In genomic region chr12:108635201-108635996, GRCh38 we compare ENCODE assay signal across 8 cellular contexts. TPM values are rescaled to one million over a fixed set of nuclear protein-coding genes. Genes with fewer than 3 reads are reported as not detected.
DNase-seq lines count a peak whose midpoint lies in the region; ATAC-seq and TF ChIP-seq lines count a peak whose summit lies in the region.

No MANE protein-coding gene starts in this region.

- H3K4me3 ChIP-seq in HEK293 (ENCODE audit: low read depth, low read length): no peak overlapping the region
- H3K4me3 ChIP-seq in Loucy (ENCODE audit: low read length, poor library complexity, severe bottlenecking): peak overlapping the region; percentile 64
- no peak overlapping the region for H3K4me3 ChIP-seq in neuronal stem cell (ENCODE audit: low read length in 2 of 2)

- H3K9me3 ChIP-seq in HEK293 (ENCODE audit: control insufficient read depth, insufficient read depth, low read depth, low read length): no peaks in the 10 kb centered on the region
- no peaks in the 10 kb centered on the region for H3K9me3 ChIP-seq in Loucy (ENCODE audit: insufficient read depth, low read depth, low read length)
- H3K9me3 ChIP-seq in neuronal stem cell (replicated peaks in 1 of 2; ENCODE audit: control insufficient read depth in 2 of 2, insufficient read depth in 1 of 2, low read depth in 1 of 2, low read length in 2 of 2): no peaks in the 10 kb centered on the region

- no peaks in the 10 kb centered on the region for H3K79me1 ChIP-seq in neuronal stem cell (ENCODE audit: low read depth, low read length)

- H4K8ac ChIP-seq in neuronal stem cell (ENCODE audit: low read depth, low read length): no peak overlapping the region

- H3K9ac ChIP-seq in Loucy (ENCODE audit: low read depth, low read length, poor library complexity, severe bottlenecking) (peak overlapping the region; percentile 72), neuronal stem cell (ENCODE audit: low read depth, low read length, poor library complexity) (no peak overlapping the region)

- peak; percentile 41 for DNase-seq in NCI-H82 (lab: John Stamatoyannopoulos, UW)
- no peak for DNase-seq in NCI-H82 treated with DMSO at 0.1 percent for 48 hours (lab: John Stamatoyannopoulos, UW; ENCODE audit: unreplicated experiment)
- no peak for DNase-seq in neuronal stem cell (ENCODE audit: low spot score)
- no peak for DNase-seq in AG20443 (ENCODE audit: low spot score)
- DNase-seq in NCI-H1930 (lab: John Stamatoyannopoulos, UW): no peak

- no peaks in the 10 kb centered on the region for H3K36me3 ChIP-seq in HEK293 (ENCODE audit: control insufficient read depth in 2 of 2, insufficient read depth in 1 of 2, low read length in 2 of 2)
- H3K36me3 ChIP-seq in Loucy (ENCODE audit: insufficient read depth, low read length): no peaks in the 10 kb centered on the region
- H3K36me3 ChIP-seq in neuronal stem cell (replicated peaks in 1 of 2; ENCODE audit: control insufficient read depth in 2 of 2, insufficient read depth in 2 of 2, low read length in 2 of 2): no peaks in the 10 kb centered on the region

- no peak overlapping the region for H2AK5ac ChIP-seq in neuronal stem cell (ENCODE audit: low read depth, low read length)

- H3K4me2 ChIP-seq in Loucy (ENCODE audit: low read depth, low read length, poor library complexity, severe bottlenecking) (peak overlapping the region; percentile 80), neuronal stem cell (ENCODE audit: insufficient read depth, low read length, poor library complexity, severe bottlenecking) (no peak overlapping the region)

- H3K27me3 ChIP-seq in Loucy (ENCODE audit: insufficient read depth, low read length, poor library complexity, severe bottlenecking): no peaks in the 10 kb centered on the region
- no peaks in the 10 kb centered on the region for H3K27me3 ChIP-seq in neuronal stem cell (ENCODE audit: control insufficient read depth in 3 of 3, insufficient read depth in 3 of 3, low read depth in 1 of 3, low read length in 3 of 3)

- H3K4me3 Mint-ChIP-seq in activated T-helper 17 cell treated with anti-CD3 and anti-CD28 coated beads, Interleukin-2, amount 50 U/mL, for 72 hours: peak overlapping the region; percentile 92

- no peak overlapping the region for H3K4ac ChIP-seq in neuronal stem cell (ENCODE audit: low read length)

- H3K4me1 Mint-ChIP-seq in activated T-helper 17 cell treated with anti-CD3 and anti-CD28 coated beads, Interleukin-2, amount 50 U/mL, for 72 hours: peaks cover 27% of the 10 kb centered on the region

- no peak overlapping the region for H2BK12ac ChIP-seq in neuronal stem cell (ENCODE audit: low read length)

- H3F3A ChIP-seq in Loucy (ENCODE audit: low read depth): peaks cover 12% of the 10 kb centered on the region; the same call in 1 of the 2 replicates

- peaks cover 33% of the 10 kb centered on the region for H3K36me3 Mint-ChIP-seq in activated T-helper 17 cell treated with anti-CD3 and anti-CD28 coated beads, Interleukin-2, amount 50 U/mL, for 72 hours (ENCODE audit: low read depth)

- no CpG with 5 or more reads among the region's 15 CpGs for WGBS in neuronal stem cell (ENCODE audit: extremely low coverage in 2 of 2, insufficient read length in 2 of 2, insufficient replicate concordance in 1 of 2), 2 donors

- H3K14ac ChIP-seq in neuronal stem cell (ENCODE audit: low read length): no peak overlapping the region

- no peak overlapping the region for H2BK15ac ChIP-seq in neuronal stem cell (ENCODE audit: low read length)

- H4K20me1 ChIP-seq in Loucy (ENCODE audit: insufficient read depth, low read length, poor library complexity, severe bottlenecking): no peaks in the 10 kb centered on the region

- no peak overlapping the region for H2BK120ac ChIP-seq in neuronal stem cell (ENCODE audit: low read depth, low read length)

- TF ChIP-seq CTCF in HEK293 (tag by site-specific recombination; IDR thresholded peaks at IDR 0.05) (no peak), Loucy (conservative IDR thresholded peaks at IDR 0.05; ENCODE audit: low read length) (no peak)

- H2BK5ac ChIP-seq in neuronal stem cell (ENCODE audit: low read length): no peak overlapping the region

- H3K27ac ChIP-seq in HEK293 (ENCODE audit: extremely low read depth, low read depth, low read length) (no peak overlapping the region), neuronal stem cell (replicated peaks; ENCODE audit: low read length) (no peak overlapping the region)

- POLR2A ChIA-PET in HEK293 (lab: Yijun Ruan, JAX): interaction anchor here (0.6 to 1.4 kb wide), 2 partner anchors 12 to 73 kb away, joined by 4 to 7 read pairs; partner anchors contain the start of gene ISCU

- CTCF ChIA-PET in HEK293 (lab: Yijun Ruan, JAX): interaction anchor here (0.7 to 1.8 kb wide), 3 partner anchors 18 to 168 kb away, joined by 3 to 5 read pairs (median 4); no protein-coding TSS in a partner anchor

- no peaks in the 10 kb centered on the region for H3K9me3 Mint-ChIP-seq in activated T-helper 17 cell treated with anti-CD3 and anti-CD28 coated beads, Interleukin-2, amount 50 U/mL, for 72 hours

- H3K27me3 Mint-ChIP-seq in activated T-helper 17 cell treated with anti-CD3 and anti-CD28 coated beads, Interleukin-2, amount 50 U/mL, for 72 hours: no peaks in the 10 kb centered on the region

- H3K27ac Mint-ChIP-seq in activated T-helper 17 cell treated with anti-CD3 and anti-CD28 coated beads, Interleukin-2, amount 50 U/mL, for 72 hours: peak overlapping the region; percentile 92

- no peaks in the 10 kb centered on the region for H3K9me2 ChIP-seq in Loucy (replicated peaks; ENCODE audit: low read depth, low read length)

- no peak overlapping the region for H3K18ac ChIP-seq in neuronal stem cell (ENCODE audit: low read length)

- peak overlapping the region; percentile 25; the same call in 1 of the 2 replicates for H2AFZ ChIP-seq in Loucy (ENCODE audit: low read length)
- peak overlapping the region; percentile 15 for H2AFZ ChIP-seq in neuronal stem cell (ENCODE audit: low read length)

- ATAC-seq in activated T-helper 17 cell treated with anti-CD3 and anti-CD28 coated beads, Interleukin-2, amount 50 U/mL, for 72 hours (replicated peaks): peak; percentile 28

- no peak overlapping the region for H3K23ac ChIP-seq in neuronal stem cell (ENCODE audit: low read depth, low read length, poor library complexity)

- H4K91ac ChIP-seq in neuronal stem cell (ENCODE audit: low read depth, low read length, poor library complexity): no peak overlapping the region

- no peaks in the 10 kb centered on the region; the same call in 1 of the 2 replicates for H3K4me1 ChIP-seq in HEK293 (ENCODE audit: control insufficient read depth, insufficient read depth, low read length)
- H3K4me1 ChIP-seq in Loucy (ENCODE audit: insufficient read depth, low read length, poor library complexity, severe bottlenecking): peaks cover 77% of the 10 kb centered on the region
- peaks cover 42 to 48% of the 10 kb centered on the region in 2 donors for H3K4me1 ChIP-seq in neuronal stem cell (ENCODE audit: control insufficient read depth in 2 of 2, insufficient read depth in 1 of 2, low read depth in 1 of 2, low read length in 2 of 2)

- peaks cover 3% of the 10 kb centered on the region; the same call in 1 of the 2 replicates for H3K79me2 ChIP-seq in Loucy (ENCODE audit: insufficient read depth, low read length)

TF ChIP-seq in HEK293, 187 proteins besides CTCF, POLR2A, EP300 and RAD21:
- peak; percentile 94 for TF ChIP-seq ZSCAN16 (tag by site-specific recombination; IDR thresholded peaks at IDR 0.05)
- no peak for TF ChIP-seq ZNF391 (tag by site-specific recombination; IDR thresholded peaks at IDR 0.05; ENCODE audit: borderline replicate concordance, low read depth)
- TF ChIP-seq ZNF600 (tag by site-specific recombination; IDR thresholded peaks at IDR 0.05): peak; percentile 42; the same call in 1 of the 2 replicates
TF ChIP-seq in HEK293: peak in this region for 2.

RNA-seq across cellular contexts. Expression of gene SELPLG, which starts 1.7 kb away (rescaled TPM):
- 10 to 100 TPM; 79.7 to 89.1 TPM for total RNA-seq in activated T-helper 17 cell treated with anti-CD3 and anti-CD28 coated beads, Interleukin-2, amount 50 U/mL, for 72 hours
- 0.11 TPM for polyA plus RNA-seq in neuronal stem cell (2013, experiment 1 of 2)
- 0.15 TPM for polyA plus RNA-seq in neuronal stem cell (2013, experiment 2 of 2)

RNA-seq across cellular contexts. Expression of gene TMEM119, which starts 37.5 kb away (rescaled TPM):
- under 1 TPM; 0.24 to 0.71 TPM for total RNA-seq in activated T-helper 17 cell treated with anti-CD3 and anti-CD28 coated beads, Interleukin-2, amount 50 U/mL, for 72 hours
- 0.68 TPM for polyA plus RNA-seq in neuronal stem cell (2013, experiment 1 of 2)
- 0.73 TPM for polyA plus RNA-seq in neuronal stem cell (2013, experiment 2 of 2)
